Comparison of ENCODE assay signal across 1 cellular context in genomic region chr1:211675230-211676105, GRCh38.
A peak's percentile ranks its signal among the peaks of the same experiment; 100 is the strongest.
TF ChIP-seq lines count a peak whose summit lies in the region.

NEK2 (minus strand) TSS chr1:211675621; CDS start chr1:211675479, 142 bp downstream.

TF ChIP-seq in HEK293, 187 proteins besides CTCF, POLR2A, EP300 and RAD21 (continued from another document and continues in another):
- TF ChIP-seq KLF8 (tag by site-specific recombination; IDR thresholded peaks at IDR 0.05) (peak; percentile 38), ZFP3 (tag by site-specific recombination; IDR thresholded peaks at IDR 0.05; ENCODE audit: low read depth) (no peak), ZNF585B (tag by site-specific recombination; IDR thresholded peaks at IDR 0.05) (no peak), BCL11B (tag by site-specific recombination; IDR thresholded peaks at IDR 0.05; ENCODE audit: low read depth) (peak; percentile 88; the same call in 1 of the 2 replicates), ZNF707 (tag by site-specific recombination; IDR thresholded peaks at IDR 0.05) (no peak), ZNF10 (tag by site-specific recombination; IDR thresholded peaks at IDR 0.05) (peak; percentile 99), ZNF488 (tag by site-specific recombination; IDR thresholded peaks at IDR 0.05) (no peak), ZNF121 (tag by site-specific recombination; IDR thresholded peaks at IDR 0.05) (no peak), ZNF157 (tag by site-specific recombination; IDR thresholded peaks at IDR 0.05) (no peak), ZSCAN16 (tag by site-specific recombination; IDR thresholded peaks at IDR 0.05) (no peak), ZBTB21 (tag by site-specific recombination; IDR thresholded peaks at IDR 0.05) (no peak), GLIS2 (tag by site-specific recombination; IDR thresholded peaks at IDR 0.05) (peak; percentile 66), ZNF366 (tag by site-specific recombination; conservative IDR thresholded peaks at IDR 0.05) (peak; percentile 49; the same call in 1 of the 2 replicates), ZNF174 (tag by site-specific recombination; IDR thresholded peaks at IDR 0.05) (no peak), TRIM28 (IDR thresholded peaks at IDR 0.05; ENCODE audit: borderline replicate concordance, low read length) (peak; percentile 78), ZNF398 (tag by site-specific recombination; IDR thresholded peaks at IDR 0.05) (0 out of 2 replicates have a peak, but pooled peaks have one; percentile 10), ZSCAN5A (tag by site-specific recombination; IDR thresholded peaks at IDR 0.05) (peak; percentile 52; the same call in 1 of the 2 replicates), ZNF426 (tag by site-specific recombination; IDR thresholded peaks at IDR 0.05) (no peak), SP7 (tag by site-specific recombination; IDR thresholded peaks at IDR 0.05) (peak; percentile 96), SP3 (tag by site-specific recombination; IDR thresholded peaks at IDR 0.05) (peak; percentile 87), ZNF514 (tag by site-specific recombination; IDR thresholded peaks at IDR 0.05) (no peak), ZBTB1 (tag by site-specific recombination; IDR thresholded peaks at IDR 0.05) (no peak), ZNF280C (tag by site-specific recombination; IDR thresholded peaks at IDR 0.05) (no peak), ZFP37 (tag by site-specific recombination; IDR thresholded peaks at IDR 0.05) (0 out of 2 replicates have a peak, but pooled peaks have one; percentile 23), ZBTB26 (tag by site-specific recombination; optimal IDR thresholded peaks at IDR 0.05) (peak; percentile 64), ZBTB6 (tag by site-specific recombination; IDR thresholded peaks at IDR 0.05) (peak; percentile 33; the same call in 1 of the 2 replicates), ZBTB44 (tag by site-specific recombination; IDR thresholded peaks at IDR 0.05) (no peak), PRDM2 (tag by site-specific recombination; IDR thresholded peaks at IDR 0.05; ENCODE audit: borderline replicate concordance) (no peak), ZEB2 (tag by site-specific recombination; IDR thresholded peaks at IDR 0.05) (peak; percentile 82), ZNF391 (tag by site-specific recombination; IDR thresholded peaks at IDR 0.05; ENCODE audit: borderline replicate concordance, low read depth) (peak; percentile 51; the same call in 1 of the 2 replicates), ZNF148 (tag by site-specific recombination; IDR thresholded peaks at IDR 0.05; ENCODE audit: borderline replicate concordance) (no peak), PATZ1 (tag by site-specific recombination; IDR thresholded peaks at IDR 0.05) (peak; percentile 79), ZFP69B (tag by site-specific recombination; IDR thresholded peaks at IDR 0.05) (peak; percentile 74), ZNF138 (tag by site-specific recombination; IDR thresholded peaks at IDR 0.05; ENCODE audit: borderline replicate concordance) (no peak), ZNF16 (tag by site-specific recombination; IDR thresholded peaks at IDR 0.05; ENCODE audit: low read depth) (no peak), HOXA7 (CRISPR knock-in tag; IDR thresholded peaks at IDR 0.05; ENCODE audit: borderline replicate concordance) (no peak), ZNF239 (tag by site-specific recombination; IDR thresholded peaks at IDR 0.05) (no peak), ZNF658 (tag by site-specific recombination; IDR thresholded peaks at IDR 0.05) (no peak)
